ENCODE assay signal across 23 cellular contexts in genomic region chr15:98289747-98290146, GRCh38.
"Had no signal": no experiment of that assay in that cellular context is flagged by ENCODE, and none has a peak within 500 bp of the region (broad histone marks: within the 10 kb centered on the region; RNA-seq: fewer than 3 reads in every experiment).

No MANE protein-coding gene starts in this region.

- H3K4me1 ChIP-seq: adrenal gland, right lobe of liver had no signal

- H3K27ac ChIP-seq: adrenal gland, right lobe of liver, transverse colon had no signal

- DNase-seq: activated CD4-positive, alpha-beta T cell treated with anti-CD3 and anti-CD28 coated beads for 1 hour; activated CD4-positive, alpha-beta T cell treated with anti-CD3 and anti-CD28 coated beads, Interleukin-2, amount 50 U/mL, for 4 hours; activated CD8-positive, alpha-beta memory T cell treated with anti-CD3 and anti-CD28 coated beads for 24 hours; activated CD8-positive, alpha-beta memory T cell treated with anti-CD3 and anti-CD28 coated beads, Interleukin-2, amount 50 U/mL, for 48 hours; activated naive CD4-positive, alpha-beta T cell; activated T-cell treated with anti-CD3 and anti-CD28 coated beads, Interleukin-2, amount 50 U/mL, for 4 hours; adrenal gland; central memory CD4-positive, alpha-beta T cell; dermis blood vessel endothelial cell; effector CD8-positive, alpha-beta T cell; hypothalamus; naive B cell; occipital lobe; posterior cingulate gyrus; right lobe of liver; stimulated activated CD4-positive, alpha-beta T cell treated with anti-CD3 and anti-CD28 coated beads, Interleukin-15, amount 100 ng/mL, for 24 hours; stimulated activated CD4-positive, alpha-beta T cell treated with anti-CD3 and anti-CD28 coated beads, Interleukin-2, amount 100 ng/mL, for 48 hours; stimulated activated CD8-positive, alpha-beta memory T cell treated with anti-CD3 and anti-CD28 coated beads, Interleukin-4, amount 100 ng/mL, for 48 hours; stimulated activated naive B cell treated with anti-CD40 and anti-IgM and Interleukin-4, amounts not matched to agents 10 μg/mL and 1 μg/mL and 100 μg/mL, for 72 hours; T-helper 9 cell; transverse colon had no signal

- H3K27me3 ChIP-seq: right lobe of liver had no signal

- H3K4me3 ChIP-seq: adrenal gland, right lobe of liver, smooth muscle cell, transverse colon had no signal

- H3K36me3 ChIP-seq: adrenal gland, right lobe of liver, transverse colon had no signal

- H3K9me3 ChIP-seq: adrenal gland, right lobe of liver, transverse colon had no signal

- ATAC-seq: activated T-cell treated with anti-CD3 and anti-CD28 coated beads, Interleukin-2, amount 50 U/mL, for 4 hours; esophagus mucosa; right lobe of liver; stimulated activated naive B cell treated with anti-CD40 and anti-IgM and Interleukin-4, amounts not matched to agents 10 μg/mL and 1 μg/mL and 100 μg/mL, for 72 hours had no signal
